12 cellular contexts compared by ENCODE assay signal in the genomic region with DNA sequence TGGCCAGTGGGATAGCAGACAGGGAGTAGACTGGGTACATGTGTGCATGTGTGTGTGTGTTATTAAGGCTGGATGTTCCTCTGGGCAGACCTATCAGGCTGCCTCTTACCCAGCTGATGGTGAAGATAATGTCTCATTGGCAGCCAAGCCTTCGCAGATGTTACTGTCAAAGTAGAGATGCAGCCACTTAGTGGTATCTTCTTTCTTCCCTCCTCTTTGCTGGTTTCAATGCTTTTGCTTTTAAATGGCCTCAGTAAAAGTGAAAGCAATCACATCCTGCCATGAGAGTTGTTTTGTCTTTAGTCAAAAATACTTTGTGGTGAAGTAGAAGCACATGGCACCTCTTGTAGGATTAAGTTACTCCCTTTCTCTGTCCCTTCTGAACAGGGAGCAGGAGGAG. TPM values are rescaled to one million over a fixed set of nuclear protein-coding genes. Genes with fewer than 3 reads are reported as not detected.
DNase-seq lines count a peak whose midpoint lies in the region; ATAC-seq and TF ChIP-seq lines count a peak whose summit lies in the region.
"Had no signal": no experiment of that assay in that cellular context is flagged by ENCODE, and none has a peak within 500 bp of the region (broad histone marks: within the 10 kb centered on the region; RNA-seq: fewer than 3 reads in every experiment).

No MANE protein-coding gene starts in this region.

- no peak for TF ChIP-seq CTCF in GM13977 (IDR thresholded peaks at IDR 0.05; ENCODE audit: extremely low read depth, insufficient read depth, missing control alignments)

- in situ Hi-C loops in GM13977 (cut with MboI; ENCODE audit: low pct_unique_long_range_greater_than_20kb, low sequenced_read_pairs, unreplicated experiment) = no loop called here

- DNase-seq in GM13977 (ENCODE audit: low spot score) = peak; percentile 28
- DNase-seq in GM19238 (ENCODE audit: insufficient read length, low spot score) = peak; percentile 8
- peak in 1 of 2 donors; percentile 9 for DNase-seq in activated naive CD4-positive, alpha-beta T cell treated with anti-CD3 and anti-CD28 coated beads, Interleukin-2, amount 50 U/mL, for 72 hours (ENCODE audit: low spot score in 2 of 2)
- no peak for DNase-seq in AG08396 (ENCODE audit: low spot score)
- DNase-seq in NCI-H510A treated with DMSO at 0.1 percent for 48 hours (lab: John Stamatoyannopoulos, UW) = no peak
- DNase-seq: activated CD4-positive, CD25-positive, alpha-beta regulatory T cell; midbrain; NCI-H2171 treated with DMSO at 0.1 percent for 48 hours; retina; transverse colon had no signal

- no peak overlapping the region for H3K27ac Mint-ChIP-seq in activated naive CD4-positive, alpha-beta T cell treated with anti-CD3 and anti-CD28 coated beads, Interleukin-2, amount 50 U/mL, for 72 hours

- H3K36me3 Mint-ChIP-seq in activated naive CD4-positive, alpha-beta T cell treated with anti-CD3 and anti-CD28 coated beads, Interleukin-2, amount 50 U/mL, for 72 hours = no peaks in the 10 kb centered on the region

- H3K9me3 Mint-ChIP-seq in activated naive CD4-positive, alpha-beta T cell treated with anti-CD3 and anti-CD28 coated beads, Interleukin-2, amount 50 U/mL, for 72 hours = peaks cover 0 to 5% of the 10 kb centered on the region in 2 donors

- ATAC-seq in HG03103 (IDR thresholded peaks at IDR 0.05; ENCODE audit: low read depth, unreplicated experiment) (peak; percentile 81), GM21526 (IDR thresholded peaks at IDR 0.05; ENCODE audit: low FRiP score, unreplicated experiment) (no peak)
- ATAC-seq in activated naive CD4-positive, alpha-beta T cell treated with anti-CD3 and anti-CD28 coated beads, Interleukin-2, amount 50 U/mL, for 72 hours = peak; percentile 41 to 92

RNA-seq across cellular contexts. Expression of gene SNRNP48, which starts 57.5 kb away (rescaled TPM):
- total RNA-seq in activated naive CD4-positive, alpha-beta T cell treated with anti-CD3 and anti-CD28 coated beads, Interleukin-2, amount 50 U/mL, for 72 hours = 10 to 100 TPM; 20.3 to 31.1 TPM

Comparison
In these comparisons a context has a peak if more than half of its experiments do, and no peak if none do; other contexts are left out.
1. DNase-seq: peak in GM13977 (single experiment) and GM19238 (single experiment); none in AG08396 (single experiment) and NCI-H510A treated with DMSO at 0.1 percent for 48 hours (single experiment).